In the genomic region with DNA sequence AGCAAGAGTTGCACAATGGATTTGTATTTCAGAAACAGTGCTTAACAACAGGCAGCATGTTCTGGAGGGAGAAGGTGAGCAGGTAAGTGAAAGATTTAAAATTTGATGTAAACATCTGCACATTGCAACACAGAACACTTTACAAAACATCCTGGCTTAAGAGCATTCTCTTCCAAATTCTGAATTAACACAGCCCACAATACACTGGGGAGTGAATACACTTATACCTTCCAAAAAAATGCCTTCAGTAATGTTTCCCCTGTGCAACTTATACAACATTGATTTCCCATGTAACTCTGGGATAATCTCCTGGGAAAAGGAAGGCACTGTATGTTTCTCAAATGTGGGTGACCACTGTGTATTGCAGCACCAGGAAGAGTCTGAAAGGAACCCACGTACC, we compare ENCODE assay signal across 20 cellular contexts.
A peak's percentile ranks its signal among the peaks of the same experiment; 100 is the strongest.
DNase-seq lines count a peak whose midpoint lies in the region; ATAC-seq and TF ChIP-seq lines count a peak whose summit lies in the region.
"Had no signal": no experiment of that assay in that cellular context is flagged by ENCODE, and none has a peak within 500 bp of the region (broad histone marks: within the 10 kb centered on the region; RNA-seq: fewer than 3 reads in every experiment).

No MANE protein-coding gene starts in this region.

- peak overlapping the region in 1 of 11 experiments; percentile 4; a peak in 1 of 22 replicates for H3K9ac ChIP-seq in BLaER1 treated with 17β-estradiol and CSF1 and Interleukin-3, amounts not matched to agents 10 nM and 100 nM

- H3K36me3 ChIP-seq in BLaER1 treated with 17β-estradiol and CSF1 and Interleukin-3, amounts not matched to agents 10 nM and 100 nM, result peaks cover 0 to 11% (median 0%) of the 10 kb centered on the region in 11 experiments; a peak in 3 of 22 replicates
- H3K36me3 ChIP-seq in naive thymus-derived CD4-positive, alpha-beta T cell (ENCODE audit: control insufficient read depth in 2 of 3, insufficient read depth in 3 of 3, low read length in 3 of 3), result no peaks in the 10 kb centered on the region
- H3K36me3 ChIP-seq: esophagus muscularis mucosa, left lung, ovary had no signal

- peaks cover 63% of the 10 kb centered on the region for H3K4me1 Mint-ChIP-seq in activated CD4-positive, alpha-beta T cell treated with anti-CD3 and anti-CD28 coated beads, Interleukin-2, amount 10 ng/mL, durations not matched to agents 24 days and 14 days
- peaks cover 75% of the 10 kb centered on the region for H3K4me1 Mint-ChIP-seq in activated T-helper 1 cell treated with anti-CD3 and anti-CD28 coated beads, Interleukin-12 subunit alpha, Interleukin-12 subunit beta, Interleukin-2, Interleukin-4 antibody, amounts not matched to agents 30 ng/mL and 10 ng/mL and 1 ng/mL, durations not matched to agents 14 hours and 24 hours and 36 hours (ENCODE audit: low read depth)
- peaks cover 52 to 99% (median 98%) of the 10 kb centered on the region in 7 donors for H3K4me1 Mint-ChIP-seq in naive thymus-derived CD4-positive, alpha-beta T cell
- H3K4me1 Mint-ChIP-seq in HFFc6 (ENCODE audit: low read depth), result peaks cover 8% of the 10 kb centered on the region

- H4K20me1 ChIP-seq in BLaER1 treated with 17β-estradiol and CSF1 and Interleukin-3, amounts not matched to agents 10 nM and 100 nM, result peaks cover 0 to 22% (median 3%) of the 10 kb centered on the region in 11 experiments; a peak in 9 of 22 replicates

- peak overlapping the region in 4 of 11 experiments; percentile 26 to 66 (median 46); a peak in 5 of 22 replicates for H3K27ac ChIP-seq in BLaER1 treated with 17β-estradiol and CSF1 and Interleukin-3, amounts not matched to agents 10 nM and 100 nM
- peak overlapping the region; percentile 64 for H3K27ac ChIP-seq in naive thymus-derived CD4-positive, alpha-beta T cell (ENCODE audit: low read depth, low read length)
- H3K27ac ChIP-seq: esophagus muscularis mucosa, ovary had no signal

- peak overlapping the region; percentile 2 for H3K27ac Mint-ChIP-seq in activated CD4-positive, alpha-beta T cell treated with anti-CD3 and anti-CD28 coated beads, Interleukin-2, amount 10 ng/mL, durations not matched to agents 24 days and 14 days
- peak overlapping the region; percentile 47 for H3K27ac Mint-ChIP-seq in activated T-helper 1 cell treated with anti-CD3 and anti-CD28 coated beads, Interleukin-12 subunit alpha, Interleukin-12 subunit beta, Interleukin-2, Interleukin-4 antibody, amounts not matched to agents 30 ng/mL and 10 ng/mL and 1 ng/mL, durations not matched to agents 14 hours and 24 hours and 36 hours
- H3K27ac Mint-ChIP-seq in naive thymus-derived CD4-positive, alpha-beta T cell, result peak overlapping the region; percentile 19 to 100 (median 87)
- H3K27ac Mint-ChIP-seq in HFFc6, result no peak overlapping the region
- H3K27ac Mint-ChIP-seq: B cell had no signal

- DNase-seq in activated CD4-positive, alpha-beta T cell treated with anti-CD3 and anti-CD28 coated beads, Interleukin-2, amount 10 ng/mL, durations not matched to agents 24 days and 14 days, result no peak
- no peak for DNase-seq in activated CD4-positive, alpha-beta T cell treated with anti-CD3 and anti-CD28 coated beads, Interleukin-2, amount 50 U/mL, for 4 hours
- no peak for DNase-seq in activated T-helper 1 cell treated with anti-CD3 and anti-CD28 coated beads, Interleukin-12 subunit alpha, Interleukin-12 subunit beta, Interleukin-2, Interleukin-4 antibody, amounts not matched to agents 30 ng/mL and 10 ng/mL and 1 ng/mL, durations not matched to agents 14 hours and 24 hours and 36 hours (ENCODE audit: low spot score)
- DNase-seq in naive thymus-derived CD4-positive, alpha-beta T cell, result no peak
- DNase-seq in activated CD4-positive, CD25-positive, alpha-beta regulatory T cell treated with anti-CD3 and anti-CD28 coated beads, Interleukin-2, amount 50 U/mL, for 72 hours, result no peak
- no peak for DNase-seq in HFFc6
- DNase-seq: DMS 273 treated with DMSO at 0.1 percent for 48 hours; left lung; mucosa of descending colon; NCI-H1930; NCI-H446; NK-92 treated with Interleukin-12 subunit alpha and Interleukin-12 subunit beta, amount 100 ng/mL, for 24 hours; ovary; stimulated activated naive CD8-positive, alpha-beta T cell treated with anti-CD3 and anti-CD28 coated beads, Interleukin-15, amount 100 ng/mL, for 72 hours; T-helper 9 cell had no signal

- no peak overlapping the region for H3K4me3 ChIP-seq in BLaER1 treated with 17β-estradiol and CSF1 and Interleukin-3, amounts not matched to agents 10 nM and 100 nM
- H3K4me3 ChIP-seq in naive thymus-derived CD4-positive, alpha-beta T cell (ENCODE audit: low read length), result no peak overlapping the region
- H3K4me3 ChIP-seq: esophagus muscularis mucosa, left lung, mucosa of descending colon, ovary had no signal

- ATAC-seq in naive thymus-derived CD4-positive, alpha-beta T cell, result no peak
- no peak for ATAC-seq in HG02973 (IDR thresholded peaks at IDR 0.05; ENCODE audit: unreplicated experiment)
- ATAC-seq: activated CD4-positive, CD25-positive, alpha-beta regulatory T cell treated with anti-CD3 and anti-CD28 coated beads, Interleukin-2, amount 50 U/mL, for 24 hours; left lung; mucosa of descending colon; stimulated activated naive CD8-positive, alpha-beta T cell treated with anti-CD3 and anti-CD28 coated beads, Interleukin-15, amount 100 ng/mL, for 72 hours had no signal

- H3K36me3 Mint-ChIP-seq in activated CD4-positive, alpha-beta T cell treated with anti-CD3 and anti-CD28 coated beads, Interleukin-2, amount 10 ng/mL, durations not matched to agents 24 days and 14 days (ENCODE audit: low read depth), result peaks cover 75% of the 10 kb centered on the region
- peaks cover 74% of the 10 kb centered on the region for H3K36me3 Mint-ChIP-seq in activated T-helper 1 cell treated with anti-CD3 and anti-CD28 coated beads, Interleukin-12 subunit alpha, Interleukin-12 subunit beta, Interleukin-2, Interleukin-4 antibody, amounts not matched to agents 30 ng/mL and 10 ng/mL and 1 ng/mL, durations not matched to agents 14 hours and 24 hours and 36 hours (ENCODE audit: low read depth)
- H3K36me3 Mint-ChIP-seq in naive thymus-derived CD4-positive, alpha-beta T cell, result peaks cover 7 to 57% (median 33%) of the 10 kb centered on the region in 5 donors
- H3K36me3 Mint-ChIP-seq in HFFc6 (ENCODE audit: low read depth), result no peaks in the 10 kb centered on the region

- no peaks in the 10 kb centered on the region for H3K27me3 Mint-ChIP-seq in activated CD4-positive, alpha-beta T cell treated with anti-CD3 and anti-CD28 coated beads, Interleukin-2, amount 10 ng/mL, durations not matched to agents 24 days and 14 days
- no peaks in the 10 kb centered on the region for H3K27me3 Mint-ChIP-seq in activated T-helper 1 cell treated with anti-CD3 and anti-CD28 coated beads, Interleukin-12 subunit alpha, Interleukin-12 subunit beta, Interleukin-2, Interleukin-4 antibody, amounts not matched to agents 30 ng/mL and 10 ng/mL and 1 ng/mL, durations not matched to agents 14 hours and 24 hours and 36 hours (ENCODE audit: insufficient read depth)
- H3K27me3 Mint-ChIP-seq in naive thymus-derived CD4-positive, alpha-beta T cell, result no peaks in the 10 kb centered on the region
- H3K27me3 Mint-ChIP-seq in HFFc6 (ENCODE audit: insufficient read depth), result no peaks in the 10 kb centered on the region; the same call in 1 of the 2 replicates
- H3K27me3 Mint-ChIP-seq: B cell; stimulated activated naive CD8-positive, alpha-beta T cell treated with anti-CD3 and anti-CD28 coated beads, Interleukin-15, amount 100 ng/mL, for 72 hours had no signal

- POLR2A ChIA-PET in naive thymus-derived CD4-positive, alpha-beta T cell (lab: Charles Lee), result interaction anchor here (1.3 kb wide), 1 partner anchor 11 kb away, joined by 3 read pairs; no protein-coding TSS in a partner anchor

- no peak overlapping the region for H3K4me3 Mint-ChIP-seq in activated CD4-positive, alpha-beta T cell treated with anti-CD3 and anti-CD28 coated beads, Interleukin-2, amount 10 ng/mL, durations not matched to agents 24 days and 14 days
- H3K4me3 Mint-ChIP-seq in activated T-helper 1 cell treated with anti-CD3 and anti-CD28 coated beads, Interleukin-12 subunit alpha, Interleukin-12 subunit beta, Interleukin-2, Interleukin-4 antibody, amounts not matched to agents 30 ng/mL and 10 ng/mL and 1 ng/mL, durations not matched to agents 14 hours and 24 hours and 36 hours, result no peak overlapping the region
- H3K4me3 Mint-ChIP-seq in naive thymus-derived CD4-positive, alpha-beta T cell, result peak overlapping the region in 8 of 10 donors; percentile 12 to 64 (median 54)
- no peak overlapping the region for H3K4me3 Mint-ChIP-seq in HFFc6
- H3K4me3 Mint-ChIP-seq: B cell; stimulated activated naive CD8-positive, alpha-beta T cell treated with anti-CD3 and anti-CD28 coated beads, Interleukin-15, amount 100 ng/mL, for 72 hours had no signal

- H3K9me3 Mint-ChIP-seq in activated CD4-positive, alpha-beta T cell treated with anti-CD3 and anti-CD28 coated beads, Interleukin-2, amount 10 ng/mL, durations not matched to agents 24 days and 14 days, result peaks cover 4% of the 10 kb centered on the region
- no peaks in the 10 kb centered on the region for H3K9me3 Mint-ChIP-seq in activated T-helper 1 cell treated with anti-CD3 and anti-CD28 coated beads, Interleukin-12 subunit alpha, Interleukin-12 subunit beta, Interleukin-2, Interleukin-4 antibody, amounts not matched to agents 30 ng/mL and 10 ng/mL and 1 ng/mL, durations not matched to agents 14 hours and 24 hours and 36 hours
- no peaks in the 10 kb centered on the region for H3K9me3 Mint-ChIP-seq in naive thymus-derived CD4-positive, alpha-beta T cell
- H3K9me3 Mint-ChIP-seq in HFFc6, result no peaks in the 10 kb centered on the region
- H3K9me3 Mint-ChIP-seq: stimulated activated naive CD8-positive, alpha-beta T cell treated with anti-CD3 and anti-CD28 coated beads, Interleukin-15, amount 100 ng/mL, for 72 hours had no signal

- no peak for TF ChIP-seq CTCF in HFFc6 (IDR thresholded peaks at IDR 0.05)

- no peaks in the 10 kb centered on the region for H3K27me3 ChIP-seq in BLaER1 treated with 17β-estradiol and CSF1 and Interleukin-3, amounts not matched to agents 10 nM and 100 nM
- H3K27me3 ChIP-seq in naive thymus-derived CD4-positive, alpha-beta T cell (ENCODE audit: control insufficient read depth in 2 of 2, insufficient read depth in 2 of 2, low read length in 2 of 2), result no peaks in the 10 kb centered on the region
- H3K27me3 ChIP-seq: esophagus muscularis mucosa, left lung, ovary had no signal

- no peaks in the 10 kb centered on the region for H3K9me3 ChIP-seq in BLaER1 treated with 17β-estradiol and CSF1 and Interleukin-3, amounts not matched to agents 10 nM and 100 nM (replicated peaks in 1 of 11)
- H3K9me3 ChIP-seq in naive thymus-derived CD4-positive, alpha-beta T cell (ENCODE audit: control insufficient read depth in 2 of 3, low read length in 3 of 3), result no peaks in the 10 kb centered on the region
- H3K9me3 ChIP-seq: esophagus muscularis mucosa, left lung, mucosa of descending colon, ovary had no signal

- peaks cover 17 to 99% (median 97%) of the 10 kb centered on the region in 10 experiments; a peak in 19 of 20 replicates for H3K4me1 ChIP-seq in BLaER1 treated with 17β-estradiol and CSF1 and Interleukin-3, amounts not matched to agents 10 nM and 100 nM
- H3K4me1 ChIP-seq in naive thymus-derived CD4-positive, alpha-beta T cell (ENCODE audit: control insufficient read depth in 2 of 2, insufficient read depth in 2 of 2, low read length in 2 of 2), result peaks cover 64 to 92% of the 10 kb centered on the region in 2 donors

- CTCF ChIA-PET in naive thymus-derived CD4-positive, alpha-beta T cell (lab: Charles Lee), result no interaction called here

- intact Hi-C loops in activated CD4-positive, alpha-beta T cell treated with anti-CD3 and anti-CD28 coated beads, Interleukin-2, amount 10 ng/mL, durations not matched to agents 24 days and 14 days (cut with micrococcal nuclease), result loop anchor here (1.0 kb wide), 1 partner anchor 8 kb away; no protein-coding TSS in a partner anchor
- intact Hi-C loops in activated T-helper 1 cell treated with anti-CD3 and anti-CD28 coated beads, Interleukin-12 subunit alpha, Interleukin-12 subunit beta, Interleukin-2, Interleukin-4 antibody, amounts not matched to agents 30 ng/mL and 10 ng/mL and 1 ng/mL, durations not matched to agents 14 hours and 24 hours and 36 hours (cut with micrococcal nuclease), result no loop called here
- intact Hi-C loops in naive thymus-derived CD4-positive, alpha-beta T cell (cut with micrococcal nuclease), result loop anchor here in 1 of 2 donors (1.0 to 2.0 kb wide), 2 partner anchors 8 to 21 kb away; no protein-coding TSS in a partner anchor

- H3K4me2 ChIP-seq in BLaER1 treated with 17β-estradiol and CSF1 and Interleukin-3, amounts not matched to agents 10 nM and 100 nM, result peak overlapping the region in 9 of 11 experiments; percentile 0 to 84 (median 78); a peak in 17 of 22 replicates

Comparison
In these comparisons a context has a peak if more than half of its experiments do, and no peak if none do; other contexts are left out.
1. H3K4me3 Mint-ChIP-seq: peak in naive thymus-derived CD4-positive, alpha-beta T cell (8 of 10); none in activated CD4-positive, alpha-beta T cell treated with anti-CD3 and anti-CD28 coated beads, Interleukin-2, amount 10 ng/mL, durations not matched to agents 24 days and 14 days (single experiment), activated T-helper 1 cell treated with anti-CD3 and anti-CD28 coated beads, Interleukin-12 subunit alpha, Interleukin-12 subunit beta, Interleukin-2, Interleukin-4 antibody, amounts not matched to agents 30 ng/mL and 10 ng/mL and 1 ng/mL, durations not matched to agents 14 hours and 24 hours and 36 hours (single experiment) and HFFc6 (single experiment).